In genomic region chr17:71338396-71338795, GRCh38 we compare ENCODE assay signal across 12 cellular contexts.
DNase-seq lines count a peak whose midpoint lies in the region; ATAC-seq and TF ChIP-seq lines count a peak whose summit lies in the region.
"Had no signal": no experiment of that assay in that cellular context is flagged by ENCODE, and none has a peak within 500 bp of the region (broad histone marks: within the 10 kb centered on the region; RNA-seq: fewer than 3 reads in every experiment).

No MANE protein-coding gene starts in this region.

- no peaks in the 10 kb centered on the region for H3K27me3 Mint-ChIP-seq in endothelial cell (ENCODE audit: unreplicated experiment)
- H3K27me3 Mint-ChIP-seq: activated naive CD8-positive, alpha-beta T cell treated with anti-CD3 and anti-CD28 coated beads for 36 hours; IgD-negative memory B cell; naive thymus-derived CD4-positive, alpha-beta T cell had no signal

- peak; percentile 4 for DNase-seq in COLO829 (ENCODE audit: low spot score)
- DNase-seq in M059J (ENCODE audit: low read depth) = peak; percentile 75
- peak; percentile 60 for DNase-seq in astrocyte of the spinal cord (ENCODE audit: low read depth, low spot score)
- peak; percentile 57 for DNase-seq in myocyte (ENCODE audit: low read depth)
- DNase-seq in endothelial cell (ENCODE audit: low spot score) = no peak
- DNase-seq in GOT3 (lab: John Stamatoyannopoulos, UW) = no peak
- DNase-seq: activated CD8-positive, alpha-beta T cell treated with anti-CD3 and anti-CD28 coated beads, Interleukin-2, amount 10 ng/mL, durations not matched to agents 7 days and 5 days; activated naive CD8-positive, alpha-beta T cell treated with anti-CD3 and anti-CD28 coated beads for 36 hours; naive thymus-derived CD4-positive, alpha-beta T cell had no signal

- ATAC-seq in GM21390 (IDR thresholded peaks at IDR 0.05; ENCODE audit: unreplicated experiment) = no peak
- ATAC-seq in HG03039 (IDR thresholded peaks at IDR 0.05; ENCODE audit: unreplicated experiment) = no peak
- ATAC-seq: activated CD8-positive, alpha-beta T cell treated with anti-CD3 and anti-CD28 coated beads, Interleukin-2, amount 10 ng/mL, durations not matched to agents 7 days and 5 days; naive thymus-derived CD4-positive, alpha-beta T cell had no signal

- peaks cover 3% of the 10 kb centered on the region for H3K4me1 Mint-ChIP-seq in endothelial cell (ENCODE audit: unreplicated experiment)
- H3K4me1 Mint-ChIP-seq: activated naive CD8-positive, alpha-beta T cell treated with anti-CD3 and anti-CD28 coated beads for 36 hours; IgD-negative memory B cell; naive thymus-derived CD4-positive, alpha-beta T cell had no signal

- H3K4me3 ChIP-seq in astrocyte of the spinal cord (ENCODE audit: low read depth, low read length) = no peak overlapping the region

- H3K4me3 Mint-ChIP-seq in endothelial cell (ENCODE audit: unreplicated experiment) = no peak overlapping the region
- H3K4me3 Mint-ChIP-seq: activated CD8-positive, alpha-beta T cell treated with anti-CD3 and anti-CD28 coated beads, Interleukin-2, amount 10 ng/mL, durations not matched to agents 7 days and 5 days; activated naive CD8-positive, alpha-beta T cell treated with anti-CD3 and anti-CD28 coated beads for 36 hours; IgD-negative memory B cell; naive thymus-derived CD4-positive, alpha-beta T cell had no signal

- H3K36me3 Mint-ChIP-seq in endothelial cell (ENCODE audit: low read depth, unreplicated experiment) = no peaks in the 10 kb centered on the region
- H3K36me3 Mint-ChIP-seq: activated naive CD8-positive, alpha-beta T cell treated with anti-CD3 and anti-CD28 coated beads for 36 hours; IgD-negative memory B cell; naive thymus-derived CD4-positive, alpha-beta T cell had no signal

- in situ Hi-C loops in astrocyte of the spinal cord (cut with HindIII; ENCODE audit: low sequenced_read_pairs) = no loop called here

- TF ChIP-seq CTCF in astrocyte of the spinal cord (IDR thresholded peaks at IDR 0.05; ENCODE audit: low read depth, low read length) (no peak), endothelial cell (IDR thresholded peaks at IDR 0.05; ENCODE audit: unreplicated experiment) (no peak)

- H3K9me3 Mint-ChIP-seq in endothelial cell (ENCODE audit: unreplicated experiment) = no peaks in the 10 kb centered on the region

- H3K27ac Mint-ChIP-seq in endothelial cell (ENCODE audit: unreplicated experiment) = no peak overlapping the region
- H3K27ac Mint-ChIP-seq: activated CD8-positive, alpha-beta T cell treated with anti-CD3 and anti-CD28 coated beads, Interleukin-2, amount 10 ng/mL, durations not matched to agents 7 days and 5 days; activated naive CD8-positive, alpha-beta T cell treated with anti-CD3 and anti-CD28 coated beads for 36 hours; IgD-negative memory B cell; naive thymus-derived CD4-positive, alpha-beta T cell had no signal

Comparison
In these comparisons a context has a peak if more than half of its experiments do, and no peak if none do; other contexts are left out.
1. DNase-seq: peak in COLO829 (single experiment), M059J (single experiment), astrocyte of the spinal cord (single experiment) and myocyte (single experiment); none in endothelial cell (single experiment) and GOT3 (single experiment).